In genomic region chr7:155209478-155209864, GRCh38 we compare ENCODE assay signal across 19 cellular contexts.
DNase-seq lines count a peak whose midpoint lies in the region; ATAC-seq and TF ChIP-seq lines count a peak whose summit lies in the region.
"Had no signal": no experiment of that assay in that cellular context is flagged by ENCODE, and none has a peak within 500 bp of the region (broad histone marks: within the 10 kb centered on the region; RNA-seq: fewer than 3 reads in every experiment).

No MANE protein-coding gene starts in this region.

- no peaks in the 10 kb centered on the region for H3F3A ChIP-seq in PC-3 (ENCODE audit: low read length, unreplicated experiment)

- peak overlapping the region; percentile 14; the same call in 1 of the 2 replicates for H3K4me2 ChIP-seq in BLaER1
- H3K4me2 ChIP-seq in PC-3 (ENCODE audit: low read length): peak overlapping the region; percentile 64
- H3K4me2 ChIP-seq: neural progenitor cell had no signal

- H3K4me3 ChIP-seq in BLaER1: no peak overlapping the region
- H3K4me3 ChIP-seq in PC-3 (ENCODE audit: low read length): no peak overlapping the region
- H3K4me3 ChIP-seq in esophagus squamous epithelium: no peak overlapping the region
- H3K4me3 ChIP-seq in gastrocnemius medialis: no peak overlapping the region
- no peak overlapping the region for H3K4me3 ChIP-seq in H7 (ENCODE audit: insufficient read depth, low read depth, low read length)
- H3K4me3 ChIP-seq: K562, neural progenitor cell had no signal

- no peaks in the 10 kb centered on the region for H3K79me2 ChIP-seq in PC-3 (ENCODE audit: low read length)

- no peak for TF ChIP-seq POLR2A in esophagus squamous epithelium (IDR thresholded peaks at IDR 0.05)
- TF ChIP-seq POLR2A in gastrocnemius medialis (IDR thresholded peaks at IDR 0.05): no peak

- H3K27me3 ChIP-seq in BLaER1 (no peaks in the 10 kb centered on the region), PC-3 (ENCODE audit: low read length) (no peaks in the 10 kb centered on the region), esophagus squamous epithelium (peaks cover 0 to 68% (median 1%) of the 10 kb centered on the region in 4 donors), gastrocnemius medialis (peaks cover 0 to 5% (median 3%) of the 10 kb centered on the region in 3 donors), H7 (ENCODE audit: control insufficient read depth, insufficient read depth, low read length) (no peaks in the 10 kb centered on the region)
- H3K27me3 ChIP-seq: neural progenitor cell had no signal

- H3K36me3 ChIP-seq in BLaER1: no peaks in the 10 kb centered on the region
- H3K36me3 ChIP-seq in PC-3 (ENCODE audit: low read depth, low read length): no peaks in the 10 kb centered on the region
- H3K36me3 ChIP-seq in esophagus squamous epithelium: no peaks in the 10 kb centered on the region
- H3K36me3 ChIP-seq in gastrocnemius medialis: no peaks in the 10 kb centered on the region
- no peaks in the 10 kb centered on the region for H3K36me3 ChIP-seq in H7 (replicated peaks; ENCODE audit: control insufficient read depth, insufficient read depth, low read length)
- H3K36me3 ChIP-seq: neural progenitor cell had no signal

- H3K4me1 ChIP-seq in BLaER1 (peaks cover 36% of the 10 kb centered on the region), PC-3 (ENCODE audit: insufficient read depth, low read length) (peaks cover 54% of the 10 kb centered on the region), esophagus squamous epithelium (peaks cover 0 to 13% (median 3%) of the 10 kb centered on the region in 3 donors), gastrocnemius medialis (peaks cover 3 to 12% of the 10 kb centered on the region in 2 donors)
- H3K4me1 ChIP-seq: neural progenitor cell had no signal

- no peaks in the 10 kb centered on the region for H3K9me3 ChIP-seq in BLaER1
- no peaks in the 10 kb centered on the region for H3K9me3 ChIP-seq in PC-3 (ENCODE audit: low read length)
- H3K9me3 ChIP-seq in esophagus squamous epithelium: no peaks in the 10 kb centered on the region
- no peaks in the 10 kb centered on the region for H3K9me3 ChIP-seq in gastrocnemius medialis

- TF ChIP-seq CTCF in PC-3 (conservative IDR thresholded peaks at IDR 0.05; ENCODE audit: low read depth, low read length): no peak
- TF ChIP-seq CTCF in esophagus squamous epithelium (IDR thresholded peaks at IDR 0.05): no peak
- no peak for TF ChIP-seq CTCF in gastrocnemius medialis (IDR thresholded peaks at IDR 0.05 in 4 of 5, conservative IDR thresholded peaks at IDR 0.05 in 1 of 5)

- intact Hi-C loops in PC-3 (cut with micrococcal nuclease): loop anchor here (10.0 kb wide), 1 partner anchor 205 kb away; the partner anchor contains the start of gene PAXIP1
- intact Hi-C loops in esophagus squamous epithelium (cut with DNase I): no loop called here
- intact Hi-C loops in gastrocnemius medialis (cut with DNase I; ENCODE audit: low total_unique reads): no loop called here

- BruUV-seq in PC-3 (replicated peaks; lab: Mats Ljungman, UMichigan): no TSS peak

- in situ Hi-C loops in gastrocnemius medialis (cut with MboI; ENCODE audit: low sequenced_read_pairs in 4 of 4): no loop called here

- peak overlapping the region; percentile 53 for H3K27ac ChIP-seq in BLaER1
- H3K27ac ChIP-seq in PC-3 (ENCODE audit: low read length): peak overlapping the region; percentile 97
- peak overlapping the region; percentile 4 to 68 (median 40) for H3K27ac ChIP-seq in esophagus squamous epithelium
- H3K27ac ChIP-seq in gastrocnemius medialis: peak overlapping the region in 3 of 4 donors; percentile 39 to 60 (median 59)
- H3K27ac ChIP-seq: neural progenitor cell had no signal

- CTCF ChIA-PET in PC-3 (lab: Charles Lee): no interaction called here

- H3K9ac ChIP-seq in BLaER1 (no peak overlapping the region), PC-3 (ENCODE audit: low read length) (peak overlapping the region; percentile 61)
- H3K9ac ChIP-seq: neural progenitor cell had no signal

- no peaks in the 10 kb centered on the region for H3K9me2 ChIP-seq in PC-3 (replicated peaks; ENCODE audit: low read length)

- H2AFZ ChIP-seq in PC-3 (ENCODE audit: low read length): peak overlapping the region; percentile 72; the same call in 1 of the 2 replicates
- H2AFZ ChIP-seq: neural progenitor cell had no signal

- DNase-seq in PC-3 (no peak), esophagus squamous epithelium (lab: John Stamatoyannopoulos, UW) (no peak), gastrocnemius medialis (no peak), H7 (no peak), NCI-H2227 treated with DMSO at 0.1 percent for 48 hours (lab: John Stamatoyannopoulos, UW) (no peak), GM19240 (ENCODE audit: insufficient read length, low spot score) (no peak)
- DNase-seq in activated CD4-positive, alpha-beta T cell treated with anti-CD3 and anti-CD28 coated beads, Interleukin-2, amount 50 U/mL, for 4 hours: no peak
- DNase-seq: activated CD4-positive, CD25-positive, alpha-beta regulatory T cell; amniotic stem cell; cerebellar nuclear complex; effector memory CD8-positive, alpha-beta T cell; mesendoderm; NCI-H187 treated with DMSO at 0.1 percent for 48 hours; retina; SHP77 treated with DMSO at 0.1 percent for 48 hours; stimulated activated naive CD8-positive, alpha-beta T cell treated with anti-CD3 and anti-CD28 coated beads, Interleukin-15, Interleukin-2, amounts not matched to agents 100 U/mL and 50 U/mL, for 24 hours had no signal

- POLR2A ChIA-PET in PC-3 (lab: Charles Lee; ENCODE audit: unreplicated experiment): no interaction called here

- ATAC-seq in PC-3: no peak
- no peak for ATAC-seq in gastrocnemius medialis
- ATAC-seq: effector memory CD8-positive, alpha-beta T cell; K562; stimulated activated naive CD8-positive, alpha-beta T cell treated with anti-CD3 and anti-CD28 coated beads, Interleukin-15, Interleukin-2, amounts not matched to agents 100 U/mL and 50 U/mL, for 24 hours had no signal

- no peaks in the 10 kb centered on the region for H4K20me1 ChIP-seq in BLaER1
- H4K20me1 ChIP-seq in PC-3 (ENCODE audit: low read length): no peaks in the 10 kb centered on the region

- WGBS in esophagus squamous epithelium, 2 donors: 42 to 57% methylated on average over 6 to 9 of the region's 9 CpGs

Comparison
In these comparisons a context has a peak if more than half of its experiments do, and no peak if none do; other contexts are left out.
1. H3K27ac ChIP-seq: peak in every context shown above with its lines; median percentile 97 in PC-3; 59 in gastrocnemius medialis; 53 in BLaER1; 40 in esophagus squamous epithelium.